In genomic region chr4:158809611-158810486, GRCh38 we compare ENCODE assay signal across 8 cellular contexts. TPM values are rescaled to one million over a fixed set of nuclear protein-coding genes. Genes with fewer than 3 reads are reported as not detected.
DNase-seq lines count a peak whose midpoint lies in the region; ATAC-seq, FAIRE-seq and TF ChIP-seq lines count a peak whose summit lies in the region.

No MANE protein-coding gene starts in this region.

- no peak for DNase-seq in activated CD4-positive, alpha-beta T cell treated with anti-CD3 and anti-CD28 coated beads for 36 hours
- DNase-seq in activated CD4-positive, alpha-beta T cell treated with anti-CD3 and anti-CD28 coated beads, Interleukin-2, amount 50 U/mL, for 48 hours: no peak
- peak; percentile 90 for DNase-seq in GM23248
- DNase-seq in LNCaP clone FGC (ENCODE audit: low read depth): peak; percentile 61
- peak in 1 of 7 donors; percentile 25 for DNase-seq in adrenal gland
- peak; percentile 90 for DNase-seq in kidney tubule cell (ENCODE audit: low spot score)
- DNase-seq in thyroid gland: peak; percentile 46 to 49
- no peak for DNase-seq in D721Med (ENCODE audit: insufficient read length, low spot score)

- H3K9me2 ChIP-seq in GM23248 (ENCODE audit: insufficient read depth): no peaks in the 10 kb centered on the region

- no peak for FAIRE-seq in D721Med (lab: Jason Lieb, UNC)

- H3K4me1 ChIP-seq in GM23248 (ENCODE audit: insufficient read depth): peaks cover 44% of the 10 kb centered on the region
- peaks cover 15 to 72% of the 10 kb centered on the region in 2 donors for H3K4me1 ChIP-seq in adrenal gland (replicated peaks in 1 of 2)
- H3K4me1 ChIP-seq in thyroid gland: peaks cover 24 to 52% of the 10 kb centered on the region in 2 donors

- peaks cover 1% of the 10 kb centered on the region for H3K36me3 Mint-ChIP-seq in activated CD4-positive, alpha-beta T cell treated with anti-CD3 and anti-CD28 coated beads for 36 hours (ENCODE audit: low read depth)

- H3K27me3 ChIP-seq in GM23248 (replicated peaks; ENCODE audit: insufficient read depth) (no peaks in the 10 kb centered on the region), adrenal gland (no peaks in the 10 kb centered on the region), thyroid gland (no peaks in the 10 kb centered on the region)

- H3K9me3 Mint-ChIP-seq in activated CD4-positive, alpha-beta T cell treated with anti-CD3 and anti-CD28 coated beads for 36 hours (ENCODE audit: low read depth): no peaks in the 10 kb centered on the region

- intact Hi-C loops in activated CD4-positive, alpha-beta T cell treated with anti-CD3 and anti-CD28 coated beads for 36 hours (cut with DNase I, micrococcal nuclease): loop anchor here (1.0 to 5.0 kb wide), 6 partner anchors 11 to 138 kb away; partner anchors contain the start of genes FNIP2 (in 2 of the 2), PPID (in 2 of the 2), C4orf46 (in 1 of the 2) and ETFDH (in 1 of the 2)
- intact Hi-C loops in adrenal gland (cut with DNase I): loop anchor here in 1 of 2 donors (5.0 kb wide), 1 partner anchor 33 kb away; no protein-coding TSS in a partner anchor
- intact Hi-C loops in thyroid gland (cut with DNase I): no loop called here

- H3K4me3 ChIP-seq in GM23248 (peak overlapping the region; percentile 60), LNCaP clone FGC (ENCODE audit: low read depth, low read length) (no peak overlapping the region), adrenal gland (peak overlapping the region in 1 of 4 donors; percentile 0), thyroid gland (replicated peaks in 1 of 3) (no peak overlapping the region)

- H3K9ac ChIP-seq in GM23248: peak overlapping the region; percentile 85

- H3K9me3 ChIP-seq in GM23248 (ENCODE audit: low read depth) (no peaks in the 10 kb centered on the region), adrenal gland (replicated peaks in 1 of 3) (no peaks in the 10 kb centered on the region), thyroid gland (no peaks in the 10 kb centered on the region)

- POLR2A ChIA-PET in activated CD4-positive, alpha-beta T cell treated with anti-CD3 and anti-CD28 coated beads for 36 hours (lab: Charles Lee): interaction anchor here (0.6 kb wide), 1 partner anchor 40 kb away, joined by 6 read pairs; no protein-coding TSS in a partner anchor

- peak overlapping the region; percentile 71 for H3K27ac Mint-ChIP-seq in activated CD4-positive, alpha-beta T cell treated with anti-CD3 and anti-CD28 coated beads for 36 hours

- H3K4me2 ChIP-seq in GM23248 (ENCODE audit: unreplicated experiment): peak overlapping the region; percentile 82

- H3K4me3 Mint-ChIP-seq in activated CD4-positive, alpha-beta T cell treated with anti-CD3 and anti-CD28 coated beads for 36 hours: peak overlapping the region; percentile 28

- peak overlapping the region; percentile 98 for H3K27ac ChIP-seq in GM23248
- H3K27ac ChIP-seq in adrenal gland: peak overlapping the region in 4 of 5 donors; percentile 1 to 87 (median 60)
- peak overlapping the region; percentile 71 to 93 (median 83) for H3K27ac ChIP-seq in thyroid gland

- H3F3A ChIP-seq in GM23248 (ENCODE audit: insufficient read depth): peaks cover 39% of the 10 kb centered on the region

- no peak overlapping the region for H2AFZ ChIP-seq in GM23248

- TF ChIP-seq POLR2A in adrenal gland (IDR thresholded peaks at IDR 0.05) (no peak), thyroid gland (IDR thresholded peaks at IDR 0.05) (peak in 1 of 2 donors; percentile 52)

- peak; percentile 81 for ATAC-seq in activated CD4-positive, alpha-beta T cell treated with anti-CD3 and anti-CD28 coated beads for 36 hours

- CTCF ChIA-PET in activated CD4-positive, alpha-beta T cell treated with anti-CD3 and anti-CD28 coated beads for 36 hours (lab: Charles Lee): interaction anchor here (0.6 to 2.0 kb wide), 5 partner anchors 9 to 31 kb away, joined by 3 to 15 read pairs (median 3); no protein-coding TSS in a partner anchor

- peaks cover 73% of the 10 kb centered on the region for H3K79me2 ChIP-seq in GM23248 (ENCODE audit: insufficient read depth)

- H3K4me1 Mint-ChIP-seq in activated CD4-positive, alpha-beta T cell treated with anti-CD3 and anti-CD28 coated beads for 36 hours: peaks cover 35% of the 10 kb centered on the region

- in situ Hi-C loops in GM23248 (cut with MboI): no loop called here

- WGBS in GM23248 (ENCODE audit: low coverage in 1 of 2, low lambda C conversion rate in 2 of 2, missing lambda C conversion rate in 2 of 2), 2 experiments: 2 to 4% methylated on average over 6 of the region's 6 CpGs
- WGBS in adrenal gland, 4 donors: 43 to 54% (median 49%) methylated on average over 6 of the region's 6 CpGs
- 22 to 28% methylated on average over 6 of the region's 6 CpGs for WGBS in thyroid gland, 2 donors

- H4K20me1 ChIP-seq in GM23248 (ENCODE audit: insufficient read depth): no peaks in the 10 kb centered on the region

- H3K36me3 ChIP-seq in GM23248 (ENCODE audit: low read depth) (no peaks in the 10 kb centered on the region), adrenal gland (replicated peaks in 1 of 2) (no peaks in the 10 kb centered on the region), thyroid gland (no peaks in the 10 kb centered on the region)

- TF ChIP-seq CTCF in LNCaP clone FGC (IDR thresholded peaks at IDR 0.05; ENCODE audit: control insufficient read depth, extremely low read depth, insufficient read depth) (no peak), adrenal gland (IDR thresholded peaks at IDR 0.05) (no peak), thyroid gland (IDR thresholded peaks at IDR 0.05) (peak in 1 of 6 experiments; percentile 9), D721Med (IDR thresholded peaks at IDR 0.05; ENCODE audit: insufficient read depth, missing control alignments) (no peak)

- H3K27me3 Mint-ChIP-seq in activated CD4-positive, alpha-beta T cell treated with anti-CD3 and anti-CD28 coated beads for 36 hours: no peaks in the 10 kb centered on the region

RNA-seq across cellular contexts. Expression of gene FNIP2, which starts 41.0 kb away (rescaled TPM):
- total RNA-seq in activated CD4-positive, alpha-beta T cell treated with anti-CD3 and anti-CD28 coated beads for 36 hours: 10 to 100 TPM; 11.6 to 13.0 TPM
- total RNA-seq in GM23248 (2014; rRNA removed; shearing (Covaris generic)): 14.4 and 22.4 TPM in 2 replicates
- polyA plus RNA-seq in GM23248 (2016; fragmentation: Nextera tagmentation; extraction: Ambion mirVana) (1.8 TPM in 2 replicates), adrenal gland (10 to 100 TPM in 2 of 3 donors, 1 to 10 TPM in 1; 3.5 to 13.1 (median 12.4) TPM)
- total RNA-seq in adrenal gland (10 to 100 TPM; 20.3 to 39.4 (median 32.5) TPM), thyroid gland (10 to 100 TPM; 48.9 to 75.8 (median 63.2) TPM)

Comparison
In these comparisons a context has a peak if more than half of its experiments do, and no peak if none do; other contexts are left out.
1. DNase-seq: peak in GM23248 (single experiment), LNCaP clone FGC (single experiment), kidney tubule cell (single experiment) and thyroid gland (2 of 2); none in activated CD4-positive, alpha-beta T cell treated with anti-CD3 and anti-CD28 coated beads for 36 hours (single experiment), activated CD4-positive, alpha-beta T cell treated with anti-CD3 and anti-CD28 coated beads, Interleukin-2, amount 50 U/mL, for 48 hours (0 of 2) and D721Med (single experiment).
2. Peak in every context shown above with its lines, with median percentiles within 50 percentile points of each other: H3K27ac ChIP-seq.